In the genomic region with DNA sequence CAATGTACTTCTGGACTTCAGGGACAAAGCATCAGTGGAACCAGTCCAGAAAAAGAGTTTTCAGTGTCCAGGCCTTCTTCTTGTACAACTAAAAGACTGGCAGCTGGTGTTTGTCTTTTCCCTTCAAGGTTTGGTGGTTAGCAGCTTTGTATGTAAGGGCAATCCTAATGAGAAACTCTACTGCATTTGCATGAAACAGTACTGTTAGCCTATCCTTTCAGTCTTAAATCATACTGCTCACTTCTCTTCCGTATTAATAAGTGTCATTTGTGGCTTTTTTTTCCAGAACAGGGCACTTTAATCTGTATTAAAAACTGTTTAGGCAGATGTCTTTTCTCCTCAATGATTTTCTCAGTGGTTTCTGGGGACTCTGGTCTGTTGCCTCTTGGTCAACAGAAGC, we compare ENCODE assay signal across 12 cellular contexts. TPM values are rescaled to one million over a fixed set of nuclear protein-coding genes. Genes with fewer than 3 reads are reported as not detected.
DNase-seq lines count a peak whose midpoint lies in the region; ATAC-seq and FAIRE-seq lines count a peak whose summit lies in the region.
"Had no signal": no experiment of that assay in that cellular context is flagged by ENCODE, and none has a peak within 500 bp of the region (broad histone marks: within the 10 kb centered on the region; RNA-seq: fewer than 3 reads in every experiment).

No MANE protein-coding gene starts in this region.

- peak; percentile 97 for ATAC-seq in GM21786 (IDR thresholded peaks at IDR 0.05; ENCODE audit: unreplicated experiment)
- ATAC-seq in HG03196 (IDR thresholded peaks at IDR 0.05; ENCODE audit: unreplicated experiment): peak; percentile 98

- DNase-seq in DMS 273 (lab: John Stamatoyannopoulos, UW; ENCODE audit: unreplicated experiment) (peak; percentile 32), DMS 273 treated with DMSO at 0.1 percent for 48 hours (lab: John Stamatoyannopoulos, UW) (no peak), NCI-H524 treated with DMSO at 0.1 percent for 48 hours (lab: John Stamatoyannopoulos, UW) (no peak), occipital lobe (lab: John Stamatoyannopoulos, UW) (no peak), HTR-8/SVneo (ENCODE audit: insufficient read length, low spot score) (no peak), retina (no peak)
- DNase-seq: activated CD8-positive, alpha-beta memory T cell treated with anti-CD3 and anti-CD28 coated beads, Interleukin-2, amount 50 U/mL, for 4 hours; immature natural killer cell; substantia nigra had no signal

- no peak for FAIRE-seq in HTR-8/SVneo (lab: Jason Lieb, UNC)
- FAIRE-seq: bronchial epithelial cell had no signal

RNA-seq across cellular contexts. Expression of a gene that starts 48.9 kb away (rescaled TPM):
- total RNA-seq in occipital lobe: 24.5 TPM
